8 cellular contexts compared by ENCODE assay signal in the genomic region with DNA sequence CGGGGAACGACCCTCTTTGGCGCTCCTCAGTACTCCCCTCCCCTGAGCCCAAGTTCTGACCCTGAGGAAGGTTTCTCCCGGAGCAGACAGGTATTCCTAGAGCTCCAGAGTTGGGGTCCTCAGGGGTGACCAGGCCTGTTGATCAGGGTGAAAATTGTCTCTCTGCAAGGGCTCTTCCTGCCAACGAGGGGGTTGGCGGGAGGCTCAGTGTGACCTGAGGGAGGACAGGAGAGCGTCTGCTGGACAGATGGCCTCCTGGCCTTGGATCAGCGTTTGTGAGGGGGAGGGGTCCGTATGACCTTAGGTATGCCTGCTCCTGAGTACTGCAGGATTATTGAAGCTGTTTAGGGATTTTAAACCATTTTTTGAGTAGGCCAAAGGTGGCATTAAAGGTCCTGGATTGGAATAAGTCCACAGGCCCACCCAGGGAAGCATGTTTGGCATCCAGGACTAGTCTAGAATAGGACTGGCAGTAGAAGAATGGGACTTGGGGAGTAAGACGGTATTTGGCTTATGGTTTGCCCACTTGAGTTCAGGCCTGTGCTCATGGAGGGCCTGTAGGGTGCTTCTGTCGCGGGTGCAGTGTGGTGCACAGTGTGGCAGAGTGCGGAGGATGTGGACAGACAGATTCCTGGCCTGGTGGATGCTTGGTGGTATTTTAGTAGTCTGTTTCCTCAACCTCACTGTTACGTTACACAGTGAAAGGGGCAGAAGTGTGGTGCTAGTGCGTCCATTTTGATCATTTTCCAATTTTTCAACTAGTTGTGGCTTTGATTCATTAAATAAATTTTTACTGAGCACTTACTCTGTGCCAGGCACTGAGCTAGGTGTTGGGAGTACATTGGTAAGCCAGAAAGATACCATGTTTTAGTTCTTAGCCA. TPM values are rescaled to one million over a fixed set of nuclear protein-coding genes. Genes with fewer than 3 reads are reported as not detected.
DNase-seq lines count a peak whose midpoint lies in the region; ATAC-seq and TF ChIP-seq lines count a peak whose summit lies in the region.

No MANE protein-coding gene starts in this region.

- H3K4me3 ChIP-seq in Caco-2 (ENCODE audit: low read depth, low read length) (peak overlapping the region; percentile 89), OCI-LY7 (ENCODE audit: low read depth, low read length, poor library complexity, severe bottlenecking) (peak overlapping the region; percentile 95), fibroblast of the aortic adventitia (ENCODE audit: low read depth, low read length) (peak overlapping the region; percentile 97), neuronal stem cell (ENCODE audit: low read length in 2 of 2) (peak overlapping the region; percentile 59 to 94)

- H3K27me3 ChIP-seq in Caco-2 (replicated peaks; ENCODE audit: control insufficient read depth, insufficient read depth, low read length) = no peaks in the 10 kb centered on the region
- H3K27me3 ChIP-seq in neuronal stem cell (ENCODE audit: control insufficient read depth in 3 of 3, insufficient read depth in 3 of 3, low read depth in 1 of 3, low read length in 3 of 3) = no peaks in the 10 kb centered on the region

- H3K9me3 ChIP-seq in Caco-2 (no peaks in the 10 kb centered on the region), OCI-LY7 (ENCODE audit: low read length) (no peaks in the 10 kb centered on the region), neuronal stem cell (replicated peaks in 1 of 2; ENCODE audit: control insufficient read depth in 2 of 2, insufficient read depth in 1 of 2, low read depth in 1 of 2, low read length in 2 of 2) (no peaks in the 10 kb centered on the region)

- peaks cover 34% of the 10 kb centered on the region for H3K4me1 Mint-ChIP-seq in Caco-2 (ENCODE audit: low read depth, unreplicated experiment)
- peaks cover 56% of the 10 kb centered on the region for H3K4me1 Mint-ChIP-seq in activated T-helper 1 cell treated with anti-CD3 and anti-CD28 coated beads, Interleukin-12 subunit alpha, Interleukin-12 subunit beta, Interleukin-2, Interleukin-4 antibody, amounts not matched to agents 30 ng/mL and 10 ng/mL and 1 ng/mL, durations not matched to agents 14 hours and 24 hours and 36 hours (ENCODE audit: low read depth)

- H3K4me1 ChIP-seq in Caco-2 (peaks cover 48% of the 10 kb centered on the region), OCI-LY7 (ENCODE audit: insufficient read depth, low read length, poor library complexity, severe bottlenecking) (peaks cover 57% of the 10 kb centered on the region), neuronal stem cell (ENCODE audit: control insufficient read depth in 2 of 2, insufficient read depth in 1 of 2, low read depth in 1 of 2, low read length in 2 of 2) (peaks cover 6 to 9% of the 10 kb centered on the region in 2 donors)

- no peak overlapping the region for H4K91ac ChIP-seq in neuronal stem cell (ENCODE audit: low read depth, low read length, poor library complexity)

- WGBS in neuronal stem cell (ENCODE audit: extremely low coverage in 2 of 2, insufficient read length in 2 of 2, insufficient replicate concordance in 1 of 2), 2 donors = no CpG with 5 or more reads among the region's 15 CpGs

- no peak overlapping the region for H3K14ac ChIP-seq in neuronal stem cell (ENCODE audit: low read length)

- no peak overlapping the region for H2BK120ac ChIP-seq in neuronal stem cell (ENCODE audit: low read depth, low read length)

- H2BK12ac ChIP-seq in neuronal stem cell (ENCODE audit: low read length) = no peak overlapping the region

- H3K36me3 Mint-ChIP-seq in Caco-2 (ENCODE audit: insufficient read depth, unreplicated experiment) = peaks cover 16% of the 10 kb centered on the region
- H3K36me3 Mint-ChIP-seq in activated T-helper 1 cell treated with anti-CD3 and anti-CD28 coated beads, Interleukin-12 subunit alpha, Interleukin-12 subunit beta, Interleukin-2, Interleukin-4 antibody, amounts not matched to agents 30 ng/mL and 10 ng/mL and 1 ng/mL, durations not matched to agents 14 hours and 24 hours and 36 hours (ENCODE audit: low read depth) = peaks cover 26% of the 10 kb centered on the region

- BruUV-seq in Caco-2 (replicated peaks; lab: Mats Ljungman, UMichigan) (TSS peak; percentile 32), OCI-LY7 (replicated peaks; lab: Mats Ljungman, UMichigan) (no TSS peak)

- DNase-seq in Caco-2 (peak; percentile 38), OCI-LY7 (ENCODE audit: low spot score) (peak; percentile 67), fibroblast of the aortic adventitia (ENCODE audit: low read depth) (peak; percentile 34), neuronal stem cell (ENCODE audit: low spot score) (peak; percentile 27), amniotic stem cell (lab: John Stamatoyannopoulos, UW) (no peak), pons (ENCODE audit: low spot score) (no peak)
- peak; percentile 43 for DNase-seq in activated T-helper 1 cell treated with anti-CD3 and anti-CD28 coated beads, Interleukin-12 subunit alpha, Interleukin-12 subunit beta, Interleukin-2, Interleukin-4 antibody, amounts not matched to agents 30 ng/mL and 10 ng/mL and 1 ng/mL, durations not matched to agents 14 hours and 24 hours and 36 hours (ENCODE audit: low spot score)

- no peaks in the 10 kb centered on the region for H3K79me1 ChIP-seq in neuronal stem cell (ENCODE audit: low read depth, low read length)

- CTCF ChIA-PET in Caco-2 (lab: Charles Lee) (interaction anchor here (1.0 kb wide), 1 partner anchor 33 kb away, joined by 4 read pairs; a partner anchor contains a TSS), OCI-LY7 (lab: Charles Lee; ENCODE audit: unreplicated experiment) (no interaction called here)

- H3K4me2 ChIP-seq in OCI-LY7 (ENCODE audit: low read length) = peak overlapping the region; percentile 91
- peak overlapping the region; percentile 75 for H3K4me2 ChIP-seq in neuronal stem cell (ENCODE audit: insufficient read depth, low read length, poor library complexity, severe bottlenecking)

- no peaks in the 10 kb centered on the region for H3K27me3 Mint-ChIP-seq in Caco-2 (ENCODE audit: insufficient read depth, unreplicated experiment)
- no peaks in the 10 kb centered on the region for H3K27me3 Mint-ChIP-seq in activated T-helper 1 cell treated with anti-CD3 and anti-CD28 coated beads, Interleukin-12 subunit alpha, Interleukin-12 subunit beta, Interleukin-2, Interleukin-4 antibody, amounts not matched to agents 30 ng/mL and 10 ng/mL and 1 ng/mL, durations not matched to agents 14 hours and 24 hours and 36 hours (ENCODE audit: insufficient read depth)

- H3K36me3 ChIP-seq in Caco-2 (ENCODE audit: control insufficient read depth, insufficient read depth, low read length) (no peaks in the 10 kb centered on the region), OCI-LY7 (ENCODE audit: insufficient read depth, low read length) (peaks cover 26% of the 10 kb centered on the region), neuronal stem cell (replicated peaks in 1 of 2; ENCODE audit: control insufficient read depth in 2 of 2, insufficient read depth in 2 of 2, low read length in 2 of 2) (peaks cover 0 to 5% of the 10 kb centered on the region in 2 donors)

- peak overlapping the region; percentile 62 for H3K27ac Mint-ChIP-seq in Caco-2 (ENCODE audit: unreplicated experiment)
- H3K27ac Mint-ChIP-seq in activated T-helper 1 cell treated with anti-CD3 and anti-CD28 coated beads, Interleukin-12 subunit alpha, Interleukin-12 subunit beta, Interleukin-2, Interleukin-4 antibody, amounts not matched to agents 30 ng/mL and 10 ng/mL and 1 ng/mL, durations not matched to agents 14 hours and 24 hours and 36 hours = peak overlapping the region; percentile 93

- no peaks in the 10 kb centered on the region for H3K9me3 Mint-ChIP-seq in Caco-2 (ENCODE audit: unreplicated experiment)
- H3K9me3 Mint-ChIP-seq in activated T-helper 1 cell treated with anti-CD3 and anti-CD28 coated beads, Interleukin-12 subunit alpha, Interleukin-12 subunit beta, Interleukin-2, Interleukin-4 antibody, amounts not matched to agents 30 ng/mL and 10 ng/mL and 1 ng/mL, durations not matched to agents 14 hours and 24 hours and 36 hours = no peaks in the 10 kb centered on the region

- H3K9me2 ChIP-seq in OCI-LY7 (ENCODE audit: insufficient read depth, low read length) = no peaks in the 10 kb centered on the region

- H3K4ac ChIP-seq in neuronal stem cell (ENCODE audit: low read length) = no peak overlapping the region

- peak overlapping the region; percentile 18; the same call in 1 of the 2 replicates for H2AFZ ChIP-seq in OCI-LY7 (ENCODE audit: low read length)
- H2AFZ ChIP-seq in neuronal stem cell (ENCODE audit: low read length) = peak overlapping the region; percentile 95

- no peak for TF ChIP-seq CTCF in Caco-2 (IDR thresholded peaks at IDR 0.05; ENCODE audit: insufficient read depth in 1 of 2, low read depth in 1 of 2, low read length in 1 of 2, severe bottlenecking in 1 of 2, unreplicated experiment in 1 of 2)
- no peak for TF ChIP-seq CTCF in OCI-LY7 (conservative IDR thresholded peaks at IDR 0.05; ENCODE audit: low read length)
- TF ChIP-seq CTCF in fibroblast of the aortic adventitia (IDR thresholded peaks at IDR 0.05; ENCODE audit: insufficient read depth, low read length) = no peak

- H2BK15ac ChIP-seq in neuronal stem cell (ENCODE audit: low read length) = no peak overlapping the region

- peaks cover 8% of the 10 kb centered on the region; the same call in 1 of the 2 replicates for H4K20me1 ChIP-seq in OCI-LY7 (ENCODE audit: insufficient read depth, low read length)

- H4K8ac ChIP-seq in neuronal stem cell (ENCODE audit: low read depth, low read length) = no peak overlapping the region

- H3K9ac ChIP-seq in neuronal stem cell (ENCODE audit: low read depth, low read length, poor library complexity) = peak overlapping the region; percentile 89

- H3K4me3 Mint-ChIP-seq in Caco-2 (ENCODE audit: unreplicated experiment) = peak overlapping the region; percentile 86
- peak overlapping the region; percentile 86 for H3K4me3 Mint-ChIP-seq in activated T-helper 1 cell treated with anti-CD3 and anti-CD28 coated beads, Interleukin-12 subunit alpha, Interleukin-12 subunit beta, Interleukin-2, Interleukin-4 antibody, amounts not matched to agents 30 ng/mL and 10 ng/mL and 1 ng/mL, durations not matched to agents 14 hours and 24 hours and 36 hours

- peaks cover 73% of the 10 kb centered on the region for H3K79me2 ChIP-seq in OCI-LY7 (ENCODE audit: insufficient read depth, low read depth, low read length)

- peak overlapping the region; percentile 94 for H3K18ac ChIP-seq in neuronal stem cell (ENCODE audit: low read length)

- POLR2A ChIA-PET in Caco-2 (lab: Charles Lee) (interaction anchor here (1.1 kb wide), 1 partner anchor 33 kb away, joined by 5 read pairs; a partner anchor contains a TSS), OCI-LY7 (lab: Charles Lee) (interaction anchor here (0.6 to 1.5 kb wide), 3 partner anchors 16 to 35 kb away, joined by 3 to 5 read pairs (median 3); no protein-coding TSS in a partner anchor)

- no peak overlapping the region for H2AK5ac ChIP-seq in neuronal stem cell (ENCODE audit: low read depth, low read length)

- intact Hi-C loops in Caco-2 (cut with micrococcal nuclease; ENCODE audit: unreplicated experiment) (loop anchor here (10.0 kb wide), 1 partner anchor 175 kb away; no protein-coding TSS in a partner anchor), OCI-LY7 (cut with micrococcal nuclease; ENCODE audit: unreplicated experiment) (loop anchor here (1.0 kb wide), 1 partner anchor 33 kb away; a partner anchor contains a TSS)
- intact Hi-C loops in activated T-helper 1 cell treated with anti-CD3 and anti-CD28 coated beads, Interleukin-12 subunit alpha, Interleukin-12 subunit beta, Interleukin-2, Interleukin-4 antibody, amounts not matched to agents 30 ng/mL and 10 ng/mL and 1 ng/mL, durations not matched to agents 14 hours and 24 hours and 36 hours (cut with micrococcal nuclease) = loop anchor here (1.0 to 10.0 kb wide), 4 partner anchors 11 to 235 kb away; a partner anchor contains a TSS

- peak; percentile 1 for ATAC-seq in HG02642 (IDR thresholded peaks at IDR 0.05; ENCODE audit: poor library complexity, unreplicated experiment)

- H3K23ac ChIP-seq in neuronal stem cell (ENCODE audit: low read depth, low read length, poor library complexity) = peak overlapping the region; percentile 49

- H3K27ac ChIP-seq in OCI-LY7 (ENCODE audit: low read depth, low read length, poor library complexity, severe bottlenecking) (peak overlapping the region; percentile 80), neuronal stem cell (replicated peaks; ENCODE audit: low read length) (peak overlapping the region; percentile 7)

- H2BK5ac ChIP-seq in neuronal stem cell (ENCODE audit: low read length) = no peak overlapping the region

RNA-seq across cellular contexts. Expression of a gene that starts 1.0 kb away (rescaled TPM):
- 29.1 and 30.6 TPM in 2 replicates for total RNA-seq in Caco-2 (2022)
- 17.1 and 23.0 TPM in 2 replicates for total RNA-seq in OCI-LY7 (2014; rRNA removed; shearing (Covaris generic))
- 41.3 and 42.5 TPM in 2 replicates for total RNA-seq in OCI-LY7 (2022)
- total RNA-seq in activated T-helper 1 cell treated with anti-CD3 and anti-CD28 coated beads, Interleukin-12 subunit alpha, Interleukin-12 subunit beta, Interleukin-2, Interleukin-4 antibody, amounts not matched to agents 30 ng/mL and 10 ng/mL and 1 ng/mL, durations not matched to agents 14 hours and 24 hours and 36 hours = 29.9 and 30.9 TPM in 2 replicates
- 7.4 and 11.7 TPM in 2 replicates for total RNA-seq in fibroblast of the aortic adventitia (ENCODE audit: low replicate concordance)
- polyA plus RNA-seq in neuronal stem cell (2013, experiment 1 of 2) = 9.5 TPM
- 9.8 TPM for polyA plus RNA-seq in neuronal stem cell (2013, experiment 2 of 2)

RNA-seq across cellular contexts. Expression of a gene that starts 33.4 kb away (rescaled TPM):
- total RNA-seq in Caco-2 (2022) (200 and 211 TPM in 2 replicates), OCI-LY7 (2022) (87.6 and 93.6 TPM in 2 replicates), fibroblast of the aortic adventitia (ENCODE audit: low replicate concordance) (292 and 299 TPM in 2 replicates)
- 41.4 and 47.0 TPM in 2 replicates for total RNA-seq in OCI-LY7 (2014; rRNA removed; shearing (Covaris generic))
- total RNA-seq in activated T-helper 1 cell treated with anti-CD3 and anti-CD28 coated beads, Interleukin-12 subunit alpha, Interleukin-12 subunit beta, Interleukin-2, Interleukin-4 antibody, amounts not matched to agents 30 ng/mL and 10 ng/mL and 1 ng/mL, durations not matched to agents 14 hours and 24 hours and 36 hours = 97.3 and 105 TPM in 2 replicates
- 292 TPM for polyA plus RNA-seq in neuronal stem cell (2013, experiment 1 of 2)
- polyA plus RNA-seq in neuronal stem cell (2013, experiment 2 of 2) = 291 TPM

Comparison
In these comparisons a context has a peak if more than half of its experiments do, and no peak if none do; other contexts are left out.
1. DNase-seq: peak in Caco-2 (2 of 2), OCI-LY7 (single experiment), activated T-helper 1 cell treated with anti-CD3 and anti-CD28 coated beads, Interleukin-12 subunit alpha, Interleukin-12 subunit beta, Interleukin-2, Interleukin-4 antibody, amounts not matched to agents 30 ng/mL and 10 ng/mL and 1 ng/mL, durations not matched to agents 14 hours and 24 hours and 36 hours (single experiment), fibroblast of the aortic adventitia (single experiment) and neuronal stem cell (single experiment); none in amniotic stem cell (single experiment) and pons (single experiment).
2. Peak in every context shown above with its lines, with median percentiles within 50 percentile points of each other: H3K4me3 ChIP-seq.